ENCODE assay signal across 29 cellular contexts in genomic region chrX:135346975-135347374, GRCh38. TPM values are rescaled to one million over a fixed set of nuclear protein-coding genes. Genes with fewer than 3 reads are reported as not detected.
"Had no signal": no experiment of that assay in that cellular context is flagged by ENCODE, and none has a peak within 500 bp of the region (broad histone marks: within the 10 kb centered on the region; RNA-seq: fewer than 3 reads in every experiment).

No MANE protein-coding gene starts in this region.

- H3K27ac ChIP-seq: esophagus squamous epithelium, neural progenitor cell, ovary, psoas muscle, sigmoid colon, testis had no signal

- H3K9me3 ChIP-seq: esophagus squamous epithelium, ovary, psoas muscle, sigmoid colon, testis had no signal

- H3K27me3 ChIP-seq: esophagus squamous epithelium, neural progenitor cell, ovary, sigmoid colon, testis had no signal

- H3K36me3 ChIP-seq: ovary had no signal

- H3K4me1 ChIP-seq: neural progenitor cell, testis had no signal

- H3K4me3 ChIP-seq: esophagus squamous epithelium, neural progenitor cell, ovary, psoas muscle, sigmoid colon, testis had no signal

- DNase-seq: activated CD4-positive, alpha-beta T cell treated with anti-CD3 and anti-CD28 coated beads, Interleukin-2, amount 10 ng/mL, durations not matched to agents 7 days and 5 days; activated CD8-positive, alpha-beta T cell treated with anti-CD3 and anti-CD28 coated beads, Interleukin-2, amount 10 ng/mL, durations not matched to agents 7 days and 5 days; activated effector memory CD4-positive, alpha-beta T cell treated with Interleukin-2 at 50 U/mL for 16 hours; activated naive CD4-positive, alpha-beta T cell treated with anti-CD3 and anti-CD28 coated beads, Interleukin-2, amount 50 U/mL, for 16 hours; activated T-cell treated with anti-CD3 and anti-CD28 coated beads, Interleukin-2, amount 50 U/mL, for 24 hours; dermis blood vessel endothelial cell; effector memory CD4-positive, alpha-beta T cell; esophagus squamous epithelium; foreskin fibroblast; hippocampal formation; kidney; mesenchymal stem cell; naive thymus-derived CD4-positive, alpha-beta T cell; ovary; psoas muscle; sigmoid colon; stimulated activated CD4-positive, alpha-beta T cell treated with anti-CD3 and anti-CD28 coated beads, Interleukin-4, amount 100 ng/mL, for 24 hours; T-helper 1 cell; T-helper 9 cell; testis had no signal

- ATAC-seq: activated CD4-positive, CD25-positive, alpha-beta regulatory T cell treated with anti-CD3 and anti-CD28 coated beads, Interleukin-2, amount 50 U/mL, for 24 hours; activated CD8-positive, alpha-beta T cell treated with anti-CD3 and anti-CD28 coated beads, Interleukin-2, amount 10 ng/mL, durations not matched to agents 7 days and 5 days; naive thymus-derived CD4-positive, alpha-beta T cell; psoas muscle; stimulated activated effector memory CD8-positive, alpha-beta T cell treated with anti-CD3 and anti-CD28 coated beads, Interleukin-12 subunit alpha, Interleukin-12 subunit beta, amount 100 ng/mL, for 72 hours had no signal

RNA-seq across cellular contexts. Expression of gene ETDC, which starts 37.7 kb away (rescaled TPM):
- total RNA-seq: activated CD4-positive, alpha-beta T cell treated with anti-CD3 and anti-CD28 coated beads, Interleukin-2, amount 10 ng/mL, durations not matched to agents 7 days and 5 days; activated CD8-positive, alpha-beta T cell treated with anti-CD3 and anti-CD28 coated beads, Interleukin-2, amount 10 ng/mL, durations not matched to agents 7 days and 5 days; bronchial epithelial cell; cerebellum; dermis blood vessel endothelial cell; endothelial cell of umbilical vein; esophagus squamous epithelium; glomerular endothelial cell; kidney; liver; mucosa of gallbladder; naive thymus-derived CD4-positive, alpha-beta T cell; ovary; psoas muscle; sigmoid colon; testis had no signal
- polyA plus RNA-seq: endothelial cell of umbilical vein; liver; naive thymus-derived CD4-positive, alpha-beta T cell; ovary; psoas muscle; sigmoid colon had no signal
